ENCODE assay signal across 12 cellular contexts in the genomic region with DNA sequence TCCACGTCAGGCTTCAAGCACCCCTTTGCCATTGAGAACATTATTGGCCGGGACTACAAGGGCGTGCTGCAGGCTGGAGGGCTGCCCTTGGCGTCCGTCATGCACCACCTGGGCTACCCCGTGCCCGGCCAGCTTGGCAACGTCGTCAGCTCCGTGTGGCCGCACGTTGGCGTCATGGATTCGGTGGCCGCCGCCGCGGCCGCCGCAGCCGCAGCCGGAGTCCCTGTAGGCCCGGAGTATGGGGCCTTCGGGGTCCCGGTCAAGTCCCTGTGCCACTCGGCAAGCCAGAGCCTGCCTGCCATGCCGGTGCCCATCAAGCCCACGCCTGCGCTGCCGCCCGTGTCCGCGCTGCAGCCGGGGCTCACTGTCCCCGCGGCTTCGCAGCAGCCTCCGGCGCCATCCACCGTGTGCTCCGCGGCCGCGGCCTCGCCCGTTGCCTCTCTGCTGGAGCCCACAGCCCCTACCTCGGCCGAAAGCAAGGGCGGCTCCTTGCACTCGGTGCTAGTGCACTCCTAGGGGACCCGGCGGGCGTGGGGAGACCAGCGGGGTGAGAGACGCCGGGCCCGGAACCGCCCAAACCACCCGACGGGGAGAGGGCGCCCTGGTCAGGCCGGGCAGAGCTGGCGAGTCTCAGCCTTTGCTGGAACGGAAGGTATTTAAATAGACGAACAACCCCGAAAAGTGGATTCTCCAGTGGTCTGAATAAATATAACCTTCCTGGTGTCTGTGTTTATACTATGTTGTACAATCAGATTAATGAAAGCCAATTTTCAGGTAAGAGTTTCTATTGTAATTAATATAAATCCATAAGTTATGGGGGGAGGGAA. TPM values are rescaled to one million over a fixed set of nuclear protein-coding genes. Genes with fewer than 3 reads are reported as not detected.
DNase-seq lines count a peak whose midpoint lies in the region; ATAC-seq and TF ChIP-seq lines count a peak whose summit lies in the region.
"Had no signal": no experiment of that assay in that cellular context is flagged by ENCODE, and none has a peak within 500 bp of the region (broad histone marks: within the 10 kb centered on the region; RNA-seq: fewer than 3 reads in every experiment).

No MANE protein-coding gene starts in this region.

- H3K36me3 ChIP-seq in heart right ventricle (no peaks in the 10 kb centered on the region), thyroid gland (no peaks in the 10 kb centered on the region)
- H3K36me3 ChIP-seq: ovary had no signal

- no peaks in the 10 kb centered on the region for H3K9me3 ChIP-seq in heart right ventricle
- H3K9me3 ChIP-seq in thyroid gland, result no peaks in the 10 kb centered on the region
- H3K9me3 ChIP-seq: ovary had no signal

- no peaks in the 10 kb centered on the region for H3K9me3 Mint-ChIP-seq in activated CD8-positive, alpha-beta T cell treated with anti-CD3 and anti-CD28 coated beads, Interleukin-2, amount 10 ng/mL, durations not matched to agents 7 days and 5 days (ENCODE audit: insufficient read depth)
- H3K9me3 Mint-ChIP-seq: activated B cell treated with CpG ODN at 0.5 μM for 24 hours had no signal

- peaks cover 84% of the 10 kb centered on the region for H3K27me3 Mint-ChIP-seq in activated CD8-positive, alpha-beta T cell treated with anti-CD3 and anti-CD28 coated beads, Interleukin-2, amount 10 ng/mL, durations not matched to agents 7 days and 5 days (ENCODE audit: low read depth)

- CTCF ChIA-PET in activated CD8-positive, alpha-beta T cell treated with anti-CD3 and anti-CD28 coated beads, Interleukin-2, amount 10 ng/mL, durations not matched to agents 7 days and 5 days (lab: Charles Lee), result no interaction called here

- H3K27ac Mint-ChIP-seq in activated CD8-positive, alpha-beta T cell treated with anti-CD3 and anti-CD28 coated beads, Interleukin-2, amount 10 ng/mL, durations not matched to agents 7 days and 5 days, result no peak overlapping the region

- H3K4me1 ChIP-seq in heart right ventricle (peaks cover 4 to 62% (median 39%) of the 10 kb centered on the region in 9 donors), thyroid gland (peaks cover 34 to 35% of the 10 kb centered on the region in 2 donors)

- peaks cover 15% of the 10 kb centered on the region for H3K4me1 Mint-ChIP-seq in activated CD8-positive, alpha-beta T cell treated with anti-CD3 and anti-CD28 coated beads, Interleukin-2, amount 10 ng/mL, durations not matched to agents 7 days and 5 days (ENCODE audit: low read depth)

- peak overlapping the region; percentile 24 for H3K4me3 Mint-ChIP-seq in activated CD8-positive, alpha-beta T cell treated with anti-CD3 and anti-CD28 coated beads, Interleukin-2, amount 10 ng/mL, durations not matched to agents 7 days and 5 days

- H3K27ac ChIP-seq in heart right ventricle (no peak overlapping the region), thyroid gland (no peak overlapping the region)
- H3K27ac ChIP-seq: ovary had no signal

- ATAC-seq in heart right ventricle (peak in 2 of 8 donors; percentile 19 to 27), left cardiac atrium (no peak), left lobe of liver (peak; percentile 9), omental fat pad (ENCODE audit: low FRiP score) (no peak), HG02938 (IDR thresholded peaks at IDR 0.05; ENCODE audit: unreplicated experiment) (no peak)
- no peak for ATAC-seq in activated CD8-positive, alpha-beta T cell treated with anti-CD3 and anti-CD28 coated beads, Interleukin-2, amount 10 ng/mL, durations not matched to agents 7 days and 5 days

- TF ChIP-seq POLR2A in thyroid gland (IDR thresholded peaks at IDR 0.05), result no peak

- POLR2A ChIA-PET in activated CD8-positive, alpha-beta T cell treated with anti-CD3 and anti-CD28 coated beads, Interleukin-2, amount 10 ng/mL, durations not matched to agents 7 days and 5 days (lab: Charles Lee), result no interaction called here

- peaks cover 8% of the 10 kb centered on the region for H3K36me3 Mint-ChIP-seq in activated CD8-positive, alpha-beta T cell treated with anti-CD3 and anti-CD28 coated beads, Interleukin-2, amount 10 ng/mL, durations not matched to agents 7 days and 5 days (ENCODE audit: low read depth)

- WGBS in heart right ventricle, 2 donors, result 2 to 3% methylated on average over 66 of the region's 66 CpGs
- 3 to 6% methylated on average over 19 to 42 of the region's 66 CpGs for WGBS in thyroid gland, 2 donors

- TF ChIP-seq CTCF in heart right ventricle (IDR thresholded peaks at IDR 0.05) (no peak), thyroid gland (IDR thresholded peaks at IDR 0.05) (no peak), omental fat pad (IDR thresholded peaks at IDR 0.05) (no peak)

- peaks cover 63 to 100% (median 97%) of the 10 kb centered on the region in 7 donors for H3K27me3 ChIP-seq in heart right ventricle
- H3K27me3 ChIP-seq in thyroid gland, result peaks cover 66% of the 10 kb centered on the region
- H3K27me3 ChIP-seq: ovary had no signal

- peak overlapping the region in 6 of 10 donors; percentile 11 to 33 (median 22) for H3K4me3 ChIP-seq in heart right ventricle
- H3K4me3 ChIP-seq in thyroid gland (replicated peaks in 1 of 3), result peak overlapping the region in 1 of 3 donors; percentile 1
- H3K4me3 ChIP-seq: ovary had no signal

- DNase-seq in heart right ventricle (no peak), left cardiac atrium (no peak), left lobe of liver (ENCODE audit: low spot score) (no peak), thyroid gland (peak; percentile 46 to 50), omental fat pad (ENCODE audit: low spot score) (no peak), NCI-H1694 (lab: John Stamatoyannopoulos, UW) (no peak)
- no peak for DNase-seq in activated CD8-positive, alpha-beta T cell treated with anti-CD3 and anti-CD28 coated beads, Interleukin-2, amount 10 ng/mL, durations not matched to agents 7 days and 5 days
- DNase-seq: activated B cell treated with CpG ODN at 0.5 μM for 24 hours, DND-41, KBM-7, ovary had no signal

- intact Hi-C loops in heart right ventricle (cut with DNase I) (no loop called here), left cardiac atrium (cut with DNase I) (no loop called here), thyroid gland (cut with DNase I) (no loop called here)

RNA-seq across cellular contexts. Expression of a gene that starts 1.2 kb away (rescaled TPM):
- total RNA-seq in heart right ventricle (not detected), left cardiac atrium (not detected), left lobe of liver (not detected), thyroid gland (not detected), omental fat pad (not detected)
- not detected for polyA plus RNA-seq in heart right ventricle
- not detected for total RNA-seq in activated CD8-positive, alpha-beta T cell treated with anti-CD3 and anti-CD28 coated beads, Interleukin-2, amount 10 ng/mL, durations not matched to agents 7 days and 5 days
- total RNA-seq: activated B cell treated with CpG ODN at 0.5 μM for 24 hours had no signal
- polyA plus RNA-seq: ovary had no signal

Comparison
In these comparisons a context has a peak if more than half of its experiments do, and no peak if none do; other contexts are left out.
1. DNase-seq: peak in thyroid gland (2 of 2); none in heart right ventricle (0 of 2), left cardiac atrium (single experiment), activated CD8-positive, alpha-beta T cell treated with anti-CD3 and anti-CD28 coated beads, Interleukin-2, amount 10 ng/mL, durations not matched to agents 7 days and 5 days (single experiment), left lobe of liver (single experiment), omental fat pad (single experiment) and NCI-H1694 (single experiment).